In the genomic region with DNA sequence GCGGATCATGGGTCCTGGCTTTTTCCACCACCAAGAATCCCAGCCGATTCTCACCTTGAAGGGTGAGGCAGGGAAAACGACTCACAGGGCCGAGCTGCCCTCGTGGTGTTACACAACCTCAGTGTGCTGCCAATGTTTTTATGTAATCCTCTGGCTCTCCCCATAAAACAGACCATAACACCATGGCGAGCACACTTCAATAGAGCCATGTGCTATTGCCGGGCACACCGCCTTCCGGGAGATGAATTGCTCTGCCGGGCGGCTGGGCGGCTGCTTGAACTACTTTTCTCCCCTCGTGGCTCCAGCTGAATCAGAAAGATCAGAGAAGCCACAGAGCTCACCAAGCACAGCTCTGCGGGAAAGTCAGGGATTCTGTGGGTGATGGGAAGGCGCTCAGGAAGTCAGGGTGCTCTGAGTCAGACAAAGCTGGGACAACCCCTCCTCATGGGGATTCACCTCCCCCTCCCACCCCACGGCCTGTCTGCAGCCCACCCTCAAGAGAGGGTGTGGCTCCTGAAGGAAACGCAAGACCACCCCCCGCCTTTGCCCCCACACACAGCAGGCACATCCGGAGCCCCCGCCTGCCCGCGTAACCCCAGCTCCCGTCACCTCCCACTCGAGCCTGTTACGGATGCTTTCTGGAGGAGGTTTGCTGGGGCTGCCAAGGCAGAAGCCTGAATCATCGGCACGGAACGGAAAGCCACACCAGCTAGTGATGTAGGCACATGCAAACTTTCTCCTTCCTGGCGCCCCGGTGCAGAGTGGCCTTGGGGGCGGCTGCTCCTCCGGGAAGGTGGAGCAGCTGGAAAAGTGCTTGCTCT, we compare ENCODE assay signal across 8 cellular contexts. TPM values are rescaled to one million over a fixed set of nuclear protein-coding genes. Genes with fewer than 3 reads are reported as not detected.
DNase-seq lines count a peak whose midpoint lies in the region; ATAC-seq lines count a peak whose summit lies in the region.

No MANE protein-coding gene starts in this region.

- no peaks in the 10 kb centered on the region for H3K36me3 Mint-ChIP-seq in activated naive CD8-positive, alpha-beta T cell treated with anti-CD3 and anti-CD28 coated beads, Interleukin-2, amount 10 ng/mL, durations not matched to agents 7 days and 5 days

- H3K4me1 Mint-ChIP-seq in activated naive CD8-positive, alpha-beta T cell treated with anti-CD3 and anti-CD28 coated beads, Interleukin-2, amount 10 ng/mL, durations not matched to agents 7 days and 5 days = peaks cover 7% of the 10 kb centered on the region

- POLR2A ChIA-PET in activated naive CD8-positive, alpha-beta T cell treated with anti-CD3 and anti-CD28 coated beads, Interleukin-2, amount 10 ng/mL, durations not matched to agents 7 days and 5 days (lab: Charles Lee) = interaction anchor here (0.7 kb wide), 1 partner anchor 97 kb away, joined by 3 read pairs; no protein-coding TSS in a partner anchor

- H3K27ac Mint-ChIP-seq in activated naive CD8-positive, alpha-beta T cell treated with anti-CD3 and anti-CD28 coated beads, Interleukin-2, amount 10 ng/mL, durations not matched to agents 7 days and 5 days = no peak overlapping the region

- peak; percentile 29 for ATAC-seq in activated naive CD8-positive, alpha-beta T cell treated with anti-CD3 and anti-CD28 coated beads, Interleukin-2, amount 10 ng/mL, durations not matched to agents 7 days and 5 days (ENCODE audit: low read depth)
- ATAC-seq in GM18907 (IDR thresholded peaks at IDR 0.05; ENCODE audit: unreplicated experiment) = no peak
- no peak for ATAC-seq in GM21360 (IDR thresholded peaks at IDR 0.05; ENCODE audit: unreplicated experiment)

- peaks cover 5% of the 10 kb centered on the region for H3K9me3 Mint-ChIP-seq in activated naive CD8-positive, alpha-beta T cell treated with anti-CD3 and anti-CD28 coated beads, Interleukin-2, amount 10 ng/mL, durations not matched to agents 7 days and 5 days

- DNase-seq in AG08396 (ENCODE audit: low spot score) (peak; percentile 86), LHCN-M2 (ENCODE audit: low read depth) (peak; percentile 66), hypothalamus (lab: John Stamatoyannopoulos, UW) (peak in 34 of 51 donors; percentile 9 to 77 (median 39)), NCI-H1092 treated with DMSO at 0.1 percent for 48 hours (lab: John Stamatoyannopoulos, UW) (no peak)
- no peak for DNase-seq in activated naive CD8-positive, alpha-beta T cell treated with anti-CD3 and anti-CD28 coated beads, Interleukin-2, amount 10 ng/mL, durations not matched to agents 7 days and 5 days
- peak; percentile 56 to 80 for DNase-seq in stimulated activated CD4-positive, alpha-beta T cell treated with anti-CD3 and anti-CD28 coated beads, Interleukin-4, amount 100 ng/mL, for 4 hours

- no peak overlapping the region for H3K4me3 Mint-ChIP-seq in activated naive CD8-positive, alpha-beta T cell treated with anti-CD3 and anti-CD28 coated beads, Interleukin-2, amount 10 ng/mL, durations not matched to agents 7 days and 5 days

- peaks cover 40% of the 10 kb centered on the region for H3K27me3 Mint-ChIP-seq in activated naive CD8-positive, alpha-beta T cell treated with anti-CD3 and anti-CD28 coated beads, Interleukin-2, amount 10 ng/mL, durations not matched to agents 7 days and 5 days

RNA-seq across cellular contexts. Expression of gene GALNT9, which starts 1.8 kb away (rescaled TPM):
- total RNA-seq in LHCN-M2 (2014; rRNA removed) = 0.63 and 0.64 TPM in 2 replicates
- 0.04 TPM for polyA plus RNA-seq in LHCN-M2 (2012)
- not detected for total RNA-seq in activated naive CD8-positive, alpha-beta T cell treated with anti-CD3 and anti-CD28 coated beads, Interleukin-2, amount 10 ng/mL, durations not matched to agents 7 days and 5 days

Comparison
In these comparisons a context has a peak if more than half of its experiments do, and no peak if none do; other contexts are left out.
1. DNase-seq: peak in AG08396 (single experiment), LHCN-M2 (single experiment), hypothalamus (34 of 51) and stimulated activated CD4-positive, alpha-beta T cell treated with anti-CD3 and anti-CD28 coated beads, Interleukin-4, amount 100 ng/mL, for 4 hours (2 of 2); none in activated naive CD8-positive, alpha-beta T cell treated with anti-CD3 and anti-CD28 coated beads, Interleukin-2, amount 10 ng/mL, durations not matched to agents 7 days and 5 days (single experiment) and NCI-H1092 treated with DMSO at 0.1 percent for 48 hours (single experiment).